Comparison of ENCODE assay signal across 7 cellular contexts in the genomic region with DNA sequence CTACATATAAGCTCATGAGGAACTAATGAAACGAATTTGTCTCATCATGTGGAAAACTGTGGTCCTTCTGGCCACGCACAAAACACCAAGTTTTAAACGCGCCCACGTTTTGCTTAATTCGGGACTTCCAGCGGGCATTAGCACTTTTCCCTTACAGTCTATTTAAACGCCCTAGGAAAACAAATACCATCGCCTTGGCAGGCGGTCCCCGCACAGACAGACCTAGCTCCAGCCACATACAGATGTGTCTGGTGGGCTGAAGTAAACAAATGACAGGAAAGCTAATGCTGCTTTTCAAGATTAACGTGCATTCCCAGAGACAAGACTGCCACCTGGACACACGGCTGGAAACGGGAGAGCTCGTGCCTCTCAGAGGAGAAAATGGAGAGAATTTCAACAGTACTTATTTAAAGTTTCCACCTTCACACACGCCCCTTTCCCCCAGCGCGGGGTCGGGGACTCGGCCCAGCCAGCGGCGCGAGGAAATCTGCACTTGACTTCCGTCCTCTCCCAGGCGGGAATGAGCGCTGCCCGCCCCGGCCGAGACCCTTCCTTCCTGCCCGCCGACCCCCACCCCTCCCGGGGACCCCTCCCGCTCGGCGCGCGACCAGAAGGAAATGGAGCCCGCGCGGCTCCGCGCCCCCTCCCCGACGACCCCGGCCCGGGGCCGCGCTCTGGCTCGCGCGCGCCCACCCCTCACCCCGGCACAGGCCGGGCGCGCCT. TPM values are rescaled to one million over a fixed set of nuclear protein-coding genes. Genes with fewer than 3 reads are reported as not detected.
A peak's percentile ranks its signal among the peaks of the same experiment; 100 is the strongest.
DNase-seq lines count a peak whose midpoint lies in the region; ATAC-seq and TF ChIP-seq lines count a peak whose summit lies in the region.

No MANE protein-coding gene starts in this region.

- H3K4me3 ChIP-seq in right atrium auricular region (peak overlapping the region; percentile 64 to 74), psoas muscle (peak overlapping the region; percentile 73)

- TF ChIP-seq CTCF in right atrium auricular region (IDR thresholded peaks at IDR 0.05): no peak
- TF ChIP-seq CTCF in psoas muscle (IDR thresholded peaks at IDR 0.05): no peak

- H3K27ac ChIP-seq in adipose tissue (ENCODE audit: low read depth, low read length) (peak overlapping the region; percentile 79), right atrium auricular region (peak overlapping the region; percentile 83 to 94), psoas muscle (peak overlapping the region; percentile 89)

- no peaks in the 10 kb centered on the region for H3K9me3 ChIP-seq in right atrium auricular region
- H3K9me3 ChIP-seq in psoas muscle: no peaks in the 10 kb centered on the region

- WGBS in adipose tissue, 3 donors: 0 to 2% (median 1%) methylated on average over 37 to 56 of the region's 56 CpGs
- 1% methylated on average over 37 to 56 of the region's 56 CpGs for WGBS in psoas muscle, 3 donors

- H3K4me1 ChIP-seq in right atrium auricular region (peaks cover 0 to 48% of the 10 kb centered on the region in 2 donors), psoas muscle (peaks cover 44% of the 10 kb centered on the region)

- intact Hi-C loops in psoas muscle (cut with DNase I): loop anchor here (1.0 to 10.0 kb wide), 4 partner anchors 81 to 186 kb away; a partner anchor contains a TSS

- ATAC-seq in GM18907 (IDR thresholded peaks at IDR 0.05; ENCODE audit: unreplicated experiment) (peak; percentile 6), HG03460 (IDR thresholded peaks at IDR 0.05; ENCODE audit: unreplicated experiment) (peak; percentile 6), psoas muscle (peak in 3 of 4 donors; percentile 3 to 23 (median 5))

- H3K36me3 ChIP-seq in right atrium auricular region (no peaks in the 10 kb centered on the region), psoas muscle (ENCODE audit: insufficient read depth in 1 of 2, low read depth in 1 of 2) (no peaks in the 10 kb centered on the region)

- peak; percentile 53 for DNase-seq in SIG-M5 treated with dmso at 0.1 percent for 504 hours (lab: John Stamatoyannopoulos, UW; ENCODE audit: unreplicated experiment)
- DNase-seq in right atrium auricular region (ENCODE audit: low spot score): no peak
- DNase-seq in psoas muscle: peak; percentile 50 to 70
- no peak for DNase-seq in NCI-H187 treated with DMSO at 0.1 percent for 48 hours (lab: John Stamatoyannopoulos, UW)

- H3K27me3 ChIP-seq in right atrium auricular region (no peaks in the 10 kb centered on the region), psoas muscle (ENCODE audit: insufficient read depth in 3 of 3, low read length in 2 of 3) (no peaks in the 10 kb centered on the region)

RNA-seq across cellular contexts. Expression of a gene that starts 0.9 kb away (rescaled TPM):
- polyA plus RNA-seq in adipose tissue: 10 to 100 TPM in 2 of 3 donors, 1 to 10 TPM in 1; 6.0 to 17.1 (median 15.3) TPM
- total RNA-seq in right atrium auricular region: 10 to 100 TPM; 11.6 to 23.0 TPM
- 10 to 100 TPM; 15.9 to 24.0 (median 20.1) TPM for total RNA-seq in psoas muscle
- polyA plus RNA-seq in psoas muscle: 10 to 100 TPM; 13.1 to 31.7 (median 25.3) TPM

Comparison
In these comparisons a context has a peak if more than half of its experiments do, and no peak if none do; other contexts are left out.
1. DNase-seq: peak in SIG-M5 treated with dmso at 0.1 percent for 504 hours (single experiment) and psoas muscle (2 of 2); none in right atrium auricular region (single experiment) and NCI-H187 treated with DMSO at 0.1 percent for 48 hours (single experiment).
2. Peak in every context shown above with its lines, with median percentiles within 50 percentile points of each other: ATAC-seq and H3K27ac ChIP-seq.